8 cellular contexts compared by ENCODE assay signal in genomic region chr9:128371622-128372117, GRCh38. TPM values are rescaled to one million over a fixed set of nuclear protein-coding genes. Genes with fewer than 3 reads are reported as not detected.
A peak's percentile ranks its signal among the peaks of the same experiment; 100 is the strongest.
DNase-seq lines count a peak whose midpoint lies in the region; ATAC-seq and TF ChIP-seq lines count a peak whose summit lies in the region.

No MANE protein-coding gene starts in this region.

- H2BK120ac ChIP-seq in H9 (ENCODE audit: low read depth, low read length, poor library complexity, severe bottlenecking): no peak overlapping the region

- H4K8ac ChIP-seq in H9 (replicated peaks; ENCODE audit: insufficient read length, low read depth, low read length): no peak overlapping the region

- H3K9ac ChIP-seq in H9 (ENCODE audit: extremely low read depth, insufficient read length, low read length): peak overlapping the region; percentile 67
- H3K9ac ChIP-seq in smooth muscle cell (ENCODE audit: low read depth): peak overlapping the region; percentile 94

- peaks cover 44% of the 10 kb centered on the region for H3K27me3 Mint-ChIP-seq in H9 (ENCODE audit: low read depth)
- no peaks in the 10 kb centered on the region for H3K27me3 Mint-ChIP-seq in activated B cell treated with CpG ODN at 0.5 μM for 24 hours

- H3K4me3 ChIP-seq in smooth muscle cell: peak overlapping the region; percentile 80

- H3K23ac ChIP-seq in H9 (ENCODE audit: insufficient read length, low read depth, low read length): no peak overlapping the region

- peaks cover 20 to 22% of the 10 kb centered on the region in 2 experiments for H3K4me1 Mint-ChIP-seq in H9
- peaks cover 31% of the 10 kb centered on the region for H3K4me1 Mint-ChIP-seq in activated B cell treated with CpG ODN at 0.5 μM for 24 hours

- ATAC-seq in activated B cell treated with CpG ODN at 0.5 μM for 24 hours (ENCODE audit: low read depth): no peak

- peaks cover 0 to 4% of the 10 kb centered on the region in 2 experiments; a peak in 1 of 5 replicates for H3K9me3 Mint-ChIP-seq in H9
- H3K9me3 Mint-ChIP-seq in activated B cell treated with CpG ODN at 0.5 μM for 24 hours: no peaks in the 10 kb centered on the region

- WGBS in H9 (ENCODE audit: extremely low coverage, insufficient read length, low lambda C conversion rate): no CpG with 5 or more reads among the region's 10 CpGs
- 4% methylated on average over 10 of the region's 10 CpGs for WGBS in smooth muscle cell (ENCODE audit: low lambda C conversion rate)

- H3K36me3 ChIP-seq in smooth muscle cell (ENCODE audit: low read depth): no peaks in the 10 kb centered on the region

- H3K79me2 ChIP-seq in H9 (ENCODE audit: insufficient read depth, low read length) (peaks cover 7% of the 10 kb centered on the region; the same call in 1 of the 2 replicates), smooth muscle cell (ENCODE audit: low read depth) (peaks cover 31% of the 10 kb centered on the region)

- H4K5ac ChIP-seq in H9 (ENCODE audit: insufficient read length, low read depth, low read length): no peak overlapping the region

- H3K27ac Mint-ChIP-seq in H9: peak overlapping the region; percentile 79 to 95 (median 94); a peak in 4 of 7 replicates
- peak overlapping the region; percentile 94 for H3K27ac Mint-ChIP-seq in activated B cell treated with CpG ODN at 0.5 μM for 24 hours

- peaks cover 16% of the 10 kb centered on the region for H3K79me1 ChIP-seq in H9 (ENCODE audit: insufficient read depth, low read depth, low read length, poor library complexity, severe bottlenecking)

- H2BK12ac ChIP-seq in H9 (ENCODE audit: insufficient read length, low read depth, low read length): no peak overlapping the region

- H3K4me3 Mint-ChIP-seq in H9 (peak overlapping the region; percentile 95 to 99), activated B cell treated with CpG ODN at 0.5 μM for 24 hours (peak overlapping the region; percentile 97)

- no peak overlapping the region for H3T11ph ChIP-seq in H9 (ENCODE audit: low read length)

- H3K56ac ChIP-seq in H9 (ENCODE audit: insufficient read length, low read depth, low read length): no peak overlapping the region

- no peak overlapping the region for H2BK15ac ChIP-seq in H9 (ENCODE audit: low read depth, low read length)

- H3K18ac ChIP-seq in H9 (ENCODE audit: insufficient read length, low read depth, low read length): no peak overlapping the region

- H3K27ac ChIP-seq in H9 (ENCODE audit: insufficient read length, low read depth, low read length) (no peak overlapping the region), smooth muscle cell (ENCODE audit: low read depth) (peak overlapping the region; percentile 93)

- CTCF ChIA-PET in activated B cell treated with CpG ODN at 0.5 μM for 24 hours (lab: Charles Lee): interaction anchor here (1.7 to 3.2 kb wide), 2 partner anchors 10 to 48 kb away, joined by 4 to 27 read pairs; no protein-coding TSS in a partner anchor

- H3K4me1 ChIP-seq in H9 (ENCODE audit: insufficient read depth, low read length) (peaks cover 3% of the 10 kb centered on the region; the same call in 1 of the 2 replicates), smooth muscle cell (ENCODE audit: low read depth) (peaks cover 7% of the 10 kb centered on the region)

- H3K9me3 ChIP-seq in H9 (ENCODE audit: control insufficient read depth, low read depth, low read length) (no peaks in the 10 kb centered on the region), smooth muscle cell (replicated peaks; ENCODE audit: low read depth) (no peaks in the 10 kb centered on the region)

- peaks cover 0 to 4% (median 0%) of the 10 kb centered on the region in 3 experiments; a peak in 3 of 7 replicates for H3K36me3 Mint-ChIP-seq in H9 (ENCODE audit: insufficient read depth in 1 of 3, low read depth in 3 of 3)
- H3K36me3 Mint-ChIP-seq in activated B cell treated with CpG ODN at 0.5 μM for 24 hours (ENCODE audit: low read depth): peaks cover 29% of the 10 kb centered on the region

- H4K20me1 ChIP-seq in H9 (ENCODE audit: control insufficient read depth, insufficient read depth, insufficient read length) (no peaks in the 10 kb centered on the region), smooth muscle cell (ENCODE audit: low read depth) (peaks cover 20% of the 10 kb centered on the region)

- H3K14ac ChIP-seq in H9 (ENCODE audit: insufficient read depth, low read length): no peak overlapping the region

- H3K4me2 ChIP-seq in H9 (ENCODE audit: insufficient read depth, insufficient read length, low read length) (peak overlapping the region; percentile 99), smooth muscle cell (peak overlapping the region; percentile 94)

- intact Hi-C loops in activated B cell treated with CpG ODN at 0.5 μM for 24 hours (cut with micrococcal nuclease): loop anchor here (1.0 to 2.0 kb wide), 7 partner anchors 9 to 181 kb away; partner anchors contain the start of genes CERCAM, COQ4, GLE1 and SLC27A4

- H2AFZ ChIP-seq in H9 (ENCODE audit: low read length): no peak overlapping the region
- H2AFZ ChIP-seq in smooth muscle cell (ENCODE audit: low read depth): peak overlapping the region; percentile 81

- no peak overlapping the region for H3K4ac ChIP-seq in H9 (ENCODE audit: low read depth, low read length)

- no peak overlapping the region for H2BK20ac ChIP-seq in H9 (ENCODE audit: low read depth, low read length, poor library complexity, severe bottlenecking)

- no peak overlapping the region for H2AK5ac ChIP-seq in H9 (ENCODE audit: insufficient read length, low read length)

- no peak for DNase-seq in H9
- no peak for DNase-seq in activated B cell treated with CpG ODN at 0.5 μM for 24 hours
- peak; percentile 34 for DNase-seq in globus pallidus (ENCODE audit: low spot score)
- no peak for DNase-seq in smooth muscle cell (lab: John Stamatoyannopoulos, UW; ENCODE audit: unreplicated experiment)
- no peak for DNase-seq in NCI-H2196 treated with DMSO at 0.1 percent for 48 hours (lab: John Stamatoyannopoulos, UW; ENCODE audit: unreplicated experiment)
- no peak for DNase-seq in OCI-M1 (lab: John Stamatoyannopoulos, UW)
- DNase-seq in cerebellar cortex (ENCODE audit: low spot score): no peak
- DNase-seq in stimulated activated naive CD4-positive, alpha-beta T cell treated with Interleukin-2 at 50 U/mL for 16 hours (lab: John Stamatoyannopoulos, UW): no peak

- H3K23me2 ChIP-seq in H9 (ENCODE audit: insufficient read length, low read depth, low read length, poor library complexity, severe bottlenecking): no peaks in the 10 kb centered on the region

- POLR2A ChIA-PET in activated B cell treated with CpG ODN at 0.5 μM for 24 hours (lab: Charles Lee): interaction anchor here (0.6 to 2.3 kb wide), 16 partner anchors 10 to 1463 kb away, joined by 3 to 17 read pairs (median 6); partner anchors contain the start of genes CERCAM, ENG, GLE1 and GOLGA2

- peaks cover 5% of the 10 kb centered on the region; the same call in 1 of the 2 replicates for H3K27me3 ChIP-seq in H9 (ENCODE audit: insufficient read depth, low read length)
- no peaks in the 10 kb centered on the region for H3K27me3 ChIP-seq in smooth muscle cell (ENCODE audit: low read depth)

- no peak for TF ChIP-seq CTCF in H9 (conservative IDR thresholded peaks at IDR 0.05)
- no peak for TF ChIP-seq CTCF in activated B cell treated with CpG ODN at 0.5 μM for 24 hours (IDR thresholded peaks at IDR 0.05)
- TF ChIP-seq CTCF in smooth muscle cell (IDR thresholded peaks at IDR 0.05; ENCODE audit: borderline replicate concordance, insufficient read depth, poor library complexity, severe bottlenecking): no peak

- no peak overlapping the region for H4K91ac ChIP-seq in H9 (ENCODE audit: insufficient read length, low read depth, low read length)

- peaks cover 16% of the 10 kb centered on the region for H3F3A ChIP-seq in smooth muscle cell (ENCODE audit: low read depth)

- no peak overlapping the region for H2BK5ac ChIP-seq in H9 (ENCODE audit: insufficient read length, low read length)

RNA-seq across cellular contexts. Expression of gene URM1, which starts 0.5 kb away (rescaled TPM):
- total RNA-seq in H9 (2021) (46.1 and 46.6 TPM in 2 replicates), activated B cell treated with CpG ODN at 0.5 μM for 24 hours (55.8 and 65.1 TPM in 2 replicates), smooth muscle cell (27.1 and 27.3 TPM in 2 replicates)
- 41.2 and 48.7 TPM in 2 replicates for polyA plus RNA-seq in smooth muscle cell

RNA-seq across cellular contexts. Expression of gene SLC27A4, which starts 31.3 kb away (rescaled TPM):
- 17.0 and 17.2 TPM in 2 replicates for total RNA-seq in H9 (2021)
- 13.6 and 14.4 TPM in 2 replicates for total RNA-seq in activated B cell treated with CpG ODN at 0.5 μM for 24 hours
- total RNA-seq in smooth muscle cell: 6.1 and 10.4 TPM in 2 replicates
- polyA plus RNA-seq in smooth muscle cell: 10.3 and 16.0 TPM in 2 replicates

RNA-seq across cellular contexts. Expression of gene CERCAM, which starts 49.0 kb away (rescaled TPM):
- total RNA-seq in H9 (2021): 5.4 and 5.9 TPM in 2 replicates
- total RNA-seq in activated B cell treated with CpG ODN at 0.5 μM for 24 hours: 1.7 TPM in 2 replicates
- 116 and 129 TPM in 2 replicates for total RNA-seq in smooth muscle cell
- 310 and 357 TPM in 2 replicates for polyA plus RNA-seq in smooth muscle cell

RNA-seq across cellular contexts. Expression of gene COQ4, which starts 49.0 kb away (rescaled TPM):
- 34.8 and 38.4 TPM in 2 replicates for total RNA-seq in H9 (2021)
- total RNA-seq in activated B cell treated with CpG ODN at 0.5 μM for 24 hours: 36.2 and 45.6 TPM in 2 replicates
- 16.7 and 23.5 TPM in 2 replicates for total RNA-seq in smooth muscle cell
- 37.5 and 51.0 TPM in 2 replicates for polyA plus RNA-seq in smooth muscle cell

RNA-seq across cellular contexts. Expression of gene TRUB2, which starts 49.4 kb away (rescaled TPM):
- total RNA-seq in H9 (2021) (38.3 and 39.8 TPM in 2 replicates), activated B cell treated with CpG ODN at 0.5 μM for 24 hours (28.0 and 32.6 TPM in 2 replicates), smooth muscle cell (5.2 and 9.0 TPM in 2 replicates)
- polyA plus RNA-seq in smooth muscle cell: 25.1 and 33.2 TPM in 2 replicates

Comparison
In these comparisons a context has a peak if more than half of its experiments do, and no peak if none do; other contexts are left out.
1. RNA of gene CERCAM, which starts 49.0 kb away (total RNA-seq): 116 to 129 TPM in smooth muscle cell; 5.4 to 5.9 TPM in H9 and 1.7 TPM in activated B cell treated with CpG ODN at 0.5 μM for 24 hours; every median in the first group is over 10 times any median in the second.